In genomic region chr1:187654635-187655034, GRCh38 we compare ENCODE assay signal across 23 cellular contexts.
"Had no signal": no experiment of that assay in that cellular context is flagged by ENCODE, and none has a peak within 500 bp of the region (broad histone marks: within the 10 kb centered on the region; RNA-seq: fewer than 3 reads in every experiment).

No MANE protein-coding gene starts in this region.

- H3K4me3 Mint-ChIP-seq: activated B cell treated with CpG ODN at 0.5 μM for 24 hours; activated CD4-positive, alpha-beta T cell treated with anti-CD3 and anti-CD28 coated beads for 36 hours; activated T-cell treated with anti-CD3 and anti-CD28 coated beads, Interleukin-2, amount 50 U/mL, for 24 hours; activated T-helper 17 cell treated with anti-CD3 and anti-CD28 coated beads, Interleukin-2, amount 50 U/mL, for 72 hours; natural killer cell treated with Interleukin-12 subunit alpha and Interleukin-12 subunit beta and Interleukin-15 and Interleukin-18, amount 100 ng/mL, for 72 hours; stimulated activated effector memory CD8-positive, alpha-beta T cell treated with anti-CD3 and anti-CD28 coated beads, Interleukin-12 subunit alpha, Interleukin-12 subunit beta, amount 100 ng/mL, for 72 hours; stimulated activated naive CD8-positive, alpha-beta T cell treated with anti-CD3 and anti-CD28 coated beads, Interleukin-15, amount 100 ng/mL, for 72 hours; T-helper 1 cell treated with Interleukin-12 subunit alpha and Interleukin-12 subunit beta and Interleukin-4 antibody, amounts not matched to agents 30 μg/mL and 1 μg/mL, for 36 hours had no signal

- H3K27ac Mint-ChIP-seq: activated B cell treated with CpG ODN at 0.5 μM for 24 hours; activated CD4-positive, alpha-beta T cell treated with anti-CD3 and anti-CD28 coated beads for 36 hours; activated naive CD4-positive, alpha-beta T cell treated with anti-CD3 and anti-CD28 coated beads, Interleukin-2, amount 50 U/mL, for 72 hours; activated T-cell treated with anti-CD3 and anti-CD28 coated beads, Interleukin-2, amount 50 U/mL, for 24 hours; activated T-helper 17 cell treated with anti-CD3 and anti-CD28 coated beads, Interleukin-2, amount 50 U/mL, for 72 hours; natural killer cell treated with Interleukin-12 subunit alpha and Interleukin-12 subunit beta and Interleukin-15 and Interleukin-18, amount 100 ng/mL, for 72 hours; stimulated activated effector memory CD8-positive, alpha-beta T cell treated with anti-CD3 and anti-CD28 coated beads, Interleukin-12 subunit alpha, Interleukin-12 subunit beta, amount 100 ng/mL, for 72 hours; stimulated activated naive CD8-positive, alpha-beta T cell treated with anti-CD3 and anti-CD28 coated beads, Interleukin-15, amount 100 ng/mL, for 72 hours; T-helper 1 cell treated with Interleukin-12 subunit alpha and Interleukin-12 subunit beta and Interleukin-4 antibody, amounts not matched to agents 30 μg/mL and 1 μg/mL, for 36 hours had no signal

- H3K36me3 Mint-ChIP-seq: activated naive CD4-positive, alpha-beta T cell treated with anti-CD3 and anti-CD28 coated beads, Interleukin-2, amount 50 U/mL, for 72 hours; stimulated activated effector memory CD8-positive, alpha-beta T cell treated with anti-CD3 and anti-CD28 coated beads, Interleukin-12 subunit alpha, Interleukin-12 subunit beta, amount 100 ng/mL, for 72 hours had no signal

- H3K9me3 ChIP-seq: adrenal gland, ascending aorta, prostate gland, right atrium auricular region, tibial nerve had no signal

- H3K4me3 ChIP-seq: adrenal gland, ascending aorta, prostate gland, right atrium auricular region, tibial nerve had no signal

- H3K4me1 ChIP-seq: adrenal gland, ascending aorta, prostate gland, right atrium auricular region, tibial nerve had no signal

- H3K4me1 Mint-ChIP-seq: activated B cell treated with CpG ODN at 0.5 μM for 24 hours; activated CD4-positive, alpha-beta T cell treated with anti-CD3 and anti-CD28 coated beads for 36 hours; activated T-helper 17 cell treated with anti-CD3 and anti-CD28 coated beads, Interleukin-2, amount 50 U/mL, for 72 hours; stimulated activated effector memory CD8-positive, alpha-beta T cell treated with anti-CD3 and anti-CD28 coated beads, Interleukin-12 subunit alpha, Interleukin-12 subunit beta, amount 100 ng/mL, for 72 hours; stimulated activated naive CD8-positive, alpha-beta T cell treated with anti-CD3 and anti-CD28 coated beads, Interleukin-15, amount 100 ng/mL, for 72 hours had no signal

- FAIRE-seq: frontal cortex had no signal

- H3K27ac ChIP-seq: adrenal gland, ascending aorta, prostate gland, right atrium auricular region, tibial nerve had no signal

- DNase-seq: activated B cell treated with CpG ODN at 0.5 μM for 24 hours; activated CD4-positive, alpha-beta T cell treated with anti-CD3 and anti-CD28 coated beads for 36 hours; activated CD4-positive, alpha-beta T cell treated with anti-CD3 and anti-CD28 coated beads, Interleukin-2, amount 50 U/mL, for 4 hours; activated CD8-positive, alpha-beta memory T cell treated with anti-CD3 and anti-CD28 coated beads for 24 hours; activated CD8-positive, alpha-beta memory T cell treated with anti-CD3 and anti-CD28 coated beads, Interleukin-2, amount 50 U/mL, for 4 hours; activated T-cell treated with anti-CD3 and anti-CD28 coated beads, Interleukin-2, amount 50 U/mL, for 24 hours; adrenal gland; cortex of kidney; hypothalamus; left ventricle myocardium superior; stimulated activated CD4-positive, alpha-beta T cell treated with anti-CD3 and anti-CD28 coated beads, Interleukin-12 subunit alpha, Interleukin-12 subunit beta, amount 100 ng/mL, for 4 hours; stimulated activated naive CD8-positive, alpha-beta T cell treated with anti-CD3 and anti-CD28 coated beads, Interleukin-15, amount 100 ng/mL, for 72 hours; T1000 had no signal

- H3K9me3 Mint-ChIP-seq: activated T-cell treated with anti-CD3 and anti-CD28 coated beads, Interleukin-2, amount 50 U/mL, for 24 hours; activated T-helper 17 cell treated with anti-CD3 and anti-CD28 coated beads, Interleukin-2, amount 50 U/mL, for 72 hours; T-helper 1 cell treated with Interleukin-12 subunit alpha and Interleukin-12 subunit beta and Interleukin-4 antibody, amounts not matched to agents 30 μg/mL and 1 μg/mL, for 36 hours had no signal

- H3K36me3 ChIP-seq: adrenal gland, ascending aorta, prostate gland, right atrium auricular region, tibial nerve had no signal

- H3K27me3 Mint-ChIP-seq: activated B cell treated with CpG ODN at 0.5 μM for 24 hours; activated CD4-positive, alpha-beta T cell treated with anti-CD3 and anti-CD28 coated beads for 36 hours; activated T-cell treated with anti-CD3 and anti-CD28 coated beads, Interleukin-2, amount 50 U/mL, for 24 hours; activated T-helper 17 cell treated with anti-CD3 and anti-CD28 coated beads, Interleukin-2, amount 50 U/mL, for 72 hours; natural killer cell treated with Interleukin-12 subunit alpha and Interleukin-12 subunit beta and Interleukin-15 and Interleukin-18, amount 100 ng/mL, for 72 hours; stimulated activated naive CD8-positive, alpha-beta T cell treated with anti-CD3 and anti-CD28 coated beads, Interleukin-15, amount 100 ng/mL, for 72 hours had no signal

- ATAC-seq: activated CD4-positive, alpha-beta T cell treated with anti-CD3 and anti-CD28 coated beads for 36 hours; activated naive CD4-positive, alpha-beta T cell treated with anti-CD3 and anti-CD28 coated beads, Interleukin-2, amount 50 U/mL, for 72 hours; activated T-helper 17 cell treated with anti-CD3 and anti-CD28 coated beads, Interleukin-2, amount 50 U/mL, for 72 hours; left ventricle myocardium superior; natural killer cell treated with Interleukin-12 subunit alpha and Interleukin-12 subunit beta and Interleukin-15 and Interleukin-18, amount 100 ng/mL, for 72 hours; stimulated activated effector memory CD8-positive, alpha-beta T cell treated with anti-CD3 and anti-CD28 coated beads, Interleukin-12 subunit alpha, Interleukin-12 subunit beta, amount 100 ng/mL, for 72 hours; stimulated activated naive CD8-positive, alpha-beta T cell treated with anti-CD3 and anti-CD28 coated beads, Interleukin-15, amount 100 ng/mL, for 72 hours had no signal

- H3K27me3 ChIP-seq: adrenal gland, ascending aorta, right atrium auricular region, tibial nerve had no signal
